Comparison of ENCODE assay signal across 13 cellular contexts in the genomic region with DNA sequence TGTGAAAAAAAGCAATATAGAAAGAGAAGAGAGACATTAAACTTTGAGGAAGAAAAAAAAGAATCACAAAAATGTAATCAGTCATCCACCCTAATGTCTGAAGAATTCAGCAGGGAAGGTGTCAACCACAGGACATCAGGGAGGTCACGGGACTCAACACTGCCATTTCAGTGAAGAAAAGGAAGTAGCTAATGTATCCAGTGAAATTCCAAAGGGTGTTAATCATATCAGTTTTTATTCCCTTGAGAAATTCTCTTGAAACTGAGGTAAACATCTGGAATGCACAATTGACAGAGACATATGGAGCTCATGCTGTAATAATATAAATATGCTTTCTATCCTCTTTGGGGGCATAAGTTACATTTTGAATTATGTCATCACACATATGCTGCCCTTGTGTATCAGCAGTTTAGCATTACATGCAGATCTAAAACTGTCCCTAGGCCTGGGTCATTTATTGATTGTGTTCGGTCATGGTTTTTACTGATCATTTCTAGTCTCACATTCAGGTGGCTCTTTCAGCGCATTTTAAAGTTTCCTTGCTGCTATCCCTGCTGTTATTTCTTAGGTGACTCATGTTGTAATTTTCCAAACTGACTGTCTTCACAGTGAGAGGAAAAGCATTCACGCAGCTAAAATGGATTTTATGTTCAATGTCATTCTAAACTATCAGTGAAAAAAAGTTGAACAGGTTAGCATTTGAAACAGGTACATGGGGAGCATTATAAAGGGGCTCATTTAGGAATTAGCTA.
DNase-seq lines count a peak whose midpoint lies in the region; FAIRE-seq lines count a peak whose summit lies in the region.
"Had no signal": no experiment of that assay in that cellular context is flagged by ENCODE, and none has a peak within 500 bp of the region (broad histone marks: within the 10 kb centered on the region; RNA-seq: fewer than 3 reads in every experiment).

No MANE protein-coding gene starts in this region.

- no peaks in the 10 kb centered on the region for H3K9me3 ChIP-seq in MG63

- H3K4me3 ChIP-seq in MG63 = no peak overlapping the region

- DNase-seq in Daoy (ENCODE audit: low read depth) (peak; percentile 91), MG63 (peak; percentile 76), dermis blood vessel endothelial cell (peak; percentile 65), mucosa of gallbladder (ENCODE audit: low spot score) (peak; percentile 14), NCI-H2107 treated with DMSO at 0.1 percent for 48 hours (lab: John Stamatoyannopoulos, UW; ENCODE audit: unreplicated experiment) (no peak), GM19240 (ENCODE audit: insufficient read length, low spot score) (no peak), frontal cortex (ENCODE audit: low spot score in 2 of 2) (no peak)
- DNase-seq in activated CD8-positive, alpha-beta memory T cell treated with anti-CD3 and anti-CD28 coated beads, Interleukin-2, amount 50 U/mL, for 48 hours = no peak
- DNase-seq: activated CD4-positive, CD25-positive, alpha-beta regulatory T cell; activated T-cell treated with anti-CD3 and anti-CD28 coated beads, Interleukin-2, amount 50 U/mL, for 24 hours; amygdala; CD8-positive, alpha-beta T cell; NCI-H446 treated with DMSO at 0.1 percent for 48 hours had no signal

- H3K27me3 ChIP-seq in MG63 = no peaks in the 10 kb centered on the region

- no peak for FAIRE-seq in frontal cortex (lab: Jason Lieb, UNC)

- no peaks in the 10 kb centered on the region for H3K36me3 ChIP-seq in MG63

Comparison
In these comparisons a context has a peak if more than half of its experiments do, and no peak if none do; other contexts are left out.
1. DNase-seq: peak in Daoy (single experiment), MG63 (single experiment), dermis blood vessel endothelial cell (single experiment) and mucosa of gallbladder (single experiment); none in NCI-H2107 treated with DMSO at 0.1 percent for 48 hours (single experiment), activated CD8-positive, alpha-beta memory T cell treated with anti-CD3 and anti-CD28 coated beads, Interleukin-2, amount 50 U/mL, for 48 hours (single experiment), GM19240 (single experiment) and frontal cortex (0 of 2).